ENCODE assay signal across 11 cellular contexts in the genomic region with DNA sequence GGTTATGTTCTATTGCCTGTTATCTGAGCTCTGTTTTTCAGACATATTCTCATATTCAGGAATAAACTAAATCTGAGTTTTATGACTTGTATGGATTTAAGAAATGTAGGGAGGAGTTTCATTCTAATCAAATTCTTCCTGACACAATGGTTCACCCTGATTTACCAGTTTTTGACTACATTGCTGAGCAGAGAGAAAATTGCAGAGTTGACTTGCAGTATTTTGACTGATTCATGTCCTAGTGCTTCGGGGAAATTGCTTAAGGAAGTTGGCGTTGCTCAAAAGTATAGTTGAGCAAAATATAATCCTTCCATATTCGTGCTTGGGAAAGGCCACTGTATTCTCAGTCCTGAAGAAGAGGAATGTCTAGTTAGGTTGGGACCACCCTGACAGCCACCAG. TPM values are rescaled to one million over a fixed set of nuclear protein-coding genes. Genes with fewer than 3 reads are reported as not detected.
DNase-seq lines count a peak whose midpoint lies in the region; ATAC-seq, FAIRE-seq and TF ChIP-seq lines count a peak whose summit lies in the region.
"Had no signal": no experiment of that assay in that cellular context is flagged by ENCODE, and none has a peak within 500 bp of the region (broad histone marks: within the 10 kb centered on the region; RNA-seq: fewer than 3 reads in every experiment).

No MANE protein-coding gene starts in this region.

- peaks cover 44% of the 10 kb centered on the region for H3K79me2 ChIP-seq in PC-3 (ENCODE audit: low read length)

- H3K9me3 ChIP-seq in PC-3 (ENCODE audit: low read length) (no peaks in the 10 kb centered on the region), esophagus muscularis mucosa (no peaks in the 10 kb centered on the region), skeletal muscle satellite cell (replicated peaks; ENCODE audit: low read length) (no peaks in the 10 kb centered on the region)

- H3K27ac ChIP-seq in PC-3 (ENCODE audit: low read length), result no peak overlapping the region
- H3K27ac ChIP-seq in esophagus muscularis mucosa (replicated peaks in 1 of 4), result peak overlapping the region in 3 of 4 donors; percentile 90 to 98 (median 96)

- peak; percentile 43 for FAIRE-seq in H54 (lab: Jason Lieb, UNC)
- FAIRE-seq: TTC549, urothelium cell line had no signal

- H3K36me3 ChIP-seq in PC-3 (ENCODE audit: low read depth, low read length), result peaks cover 8% of the 10 kb centered on the region; the same call in 1 of the 2 replicates
- H3K36me3 ChIP-seq in esophagus muscularis mucosa, result peaks cover 0 to 8% (median 0%) of the 10 kb centered on the region in 4 donors
- no peaks in the 10 kb centered on the region for H3K36me3 ChIP-seq in skeletal muscle satellite cell (ENCODE audit: insufficient read depth, low read length)

- H3K27me3 ChIP-seq in PC-3 (ENCODE audit: low read length) (no peaks in the 10 kb centered on the region), esophagus muscularis mucosa (no peaks in the 10 kb centered on the region), skeletal muscle satellite cell (ENCODE audit: control insufficient read depth, insufficient read depth, low read length) (no peaks in the 10 kb centered on the region)

- no peak for TF ChIP-seq CTCF in PC-3 (conservative IDR thresholded peaks at IDR 0.05; ENCODE audit: low read depth, low read length)
- TF ChIP-seq CTCF in esophagus muscularis mucosa (IDR thresholded peaks at IDR 0.05), result no peak

- WGBS in esophagus muscularis mucosa, result 94% methylated on average over 3 of the region's 3 CpGs

- DNase-seq in H54 (ENCODE audit: insufficient read length, low spot score), result no peak
- peak; percentile 14 for DNase-seq in PC-3
- no peak for DNase-seq in esophagus muscularis mucosa (ENCODE audit: extremely low spot score)
- no peak for DNase-seq in T1000 (lab: John Stamatoyannopoulos, UW)
- DNase-seq in EL, result no peak
- DNase-seq: cerebellar nuclear complex, NCI-H2227 treated with DMSO at 0.1 percent for 48 hours had no signal

- H3K4me1 ChIP-seq in PC-3 (ENCODE audit: insufficient read depth, low read length), result peaks cover 23% of the 10 kb centered on the region
- peaks cover 19 to 33% (median 32%) of the 10 kb centered on the region in 4 donors for H3K4me1 ChIP-seq in esophagus muscularis mucosa
- H3K4me1 ChIP-seq in skeletal muscle satellite cell (ENCODE audit: control insufficient read depth, insufficient read depth, low read length), result peaks cover 19% of the 10 kb centered on the region

- intact Hi-C loops in PC-3 (cut with micrococcal nuclease), result no loop called here
- intact Hi-C loops in esophagus muscularis mucosa (cut with DNase I), result loop anchor here (5.0 to 10.0 kb wide), 2 partner anchors 50 to 77 kb away; partner anchors contain the start of genes IRAK4 and PUS7L

- H3K9me2 ChIP-seq in PC-3 (replicated peaks; ENCODE audit: low read length), result no peaks in the 10 kb centered on the region

- peak overlapping the region; percentile 96 for H3K4me2 ChIP-seq in PC-3 (ENCODE audit: low read length)
- peak overlapping the region; percentile 97 for H3K4me2 ChIP-seq in skeletal muscle satellite cell (ENCODE audit: low read length)

- no TSS peak for BruUV-seq in PC-3 (replicated peaks; lab: Mats Ljungman, UMichigan)

- H2AFZ ChIP-seq in PC-3 (ENCODE audit: low read length), result no peak overlapping the region

- H3K9ac ChIP-seq in PC-3 (ENCODE audit: low read length) (no peak overlapping the region), skeletal muscle satellite cell (ENCODE audit: low read depth, low read length) (peak overlapping the region; percentile 98)

- peak overlapping the region; percentile 91; the same call in 1 of the 2 replicates for H3K4me3 ChIP-seq in PC-3 (ENCODE audit: low read length)
- H3K4me3 ChIP-seq in esophagus muscularis mucosa, result no peak overlapping the region
- H3K4me3 ChIP-seq in skeletal muscle satellite cell (ENCODE audit: low read length), result no peak overlapping the region

- H4K20me1 ChIP-seq in PC-3 (ENCODE audit: low read length), result peaks cover 23% of the 10 kb centered on the region; the same call in 1 of the 2 replicates

- TF ChIP-seq POLR2A in H54 (IDR thresholded peaks at IDR 0.05; ENCODE audit: low read depth, low read length), result no peak
- no peak for TF ChIP-seq POLR2A in esophagus muscularis mucosa (IDR thresholded peaks at IDR 0.05; ENCODE audit: low read depth)

- POLR2A ChIA-PET in PC-3 (lab: Charles Lee; ENCODE audit: unreplicated experiment), result interaction anchor here (0.6 kb wide), 2 partner anchors 10 to 70 kb away, joined by 3 to 5 read pairs; no protein-coding TSS in a partner anchor

- ATAC-seq in PC-3 (no peak), GM18861 (IDR thresholded peaks at IDR 0.05; ENCODE audit: unreplicated experiment) (no peak)

- CTCF ChIA-PET in PC-3 (lab: Charles Lee), result no interaction called here

- no peaks in the 10 kb centered on the region for H3F3A ChIP-seq in PC-3 (ENCODE audit: low read length, unreplicated experiment)

- no peak for TF ChIP-seq EP300 in esophagus muscularis mucosa (IDR thresholded peaks at IDR 0.05)

RNA-seq across cellular contexts. Expression of gene TWF1, which starts 1.2 kb away (rescaled TPM):
- total RNA-seq in PC-3 (2014; rRNA removed) (167 and 226 TPM in 2 replicates), esophagus muscularis mucosa (100 to 1,000 TPM in 1 of 4 donors, 10 to 100 TPM in 3; 94.7 to 105 (median 97.3) TPM)
- 177 and 193 TPM in 2 replicates for total RNA-seq in skeletal muscle satellite cell (2012; rRNA removed)

RNA-seq across cellular contexts. Expression of gene TMEM117, which starts 28.5 kb away (rescaled TPM):
- 7.9 and 9.0 TPM in 2 replicates for total RNA-seq in PC-3 (2014; rRNA removed)
- total RNA-seq in esophagus muscularis mucosa, result 10 to 100 TPM; 11.2 to 18.7 (median 12.8) TPM
- total RNA-seq in skeletal muscle satellite cell (2012; rRNA removed), result 3.0 and 5.9 TPM in 2 replicates

RNA-seq across cellular contexts. Expression of gene IRAK4, which starts 48.6 kb away (rescaled TPM):
- total RNA-seq in PC-3 (2014; rRNA removed), result 5.6 and 8.9 TPM in 2 replicates
- total RNA-seq in esophagus muscularis mucosa, result 10 to 100 TPM; 13.6 to 24.0 (median 20.6) TPM
- 15.5 and 15.7 TPM in 2 replicates for total RNA-seq in skeletal muscle satellite cell (2012; rRNA removed)

RNA-seq across cellular contexts. Expression of gene PUS7L, which starts 48.8 kb away (rescaled TPM):
- total RNA-seq in PC-3 (2014; rRNA removed) (9.1 and 14.6 TPM in 2 replicates), esophagus muscularis mucosa (1 to 10 TPM; 5.2 to 8.7 (median 6.7) TPM)
- 31.9 and 32.1 TPM in 2 replicates for total RNA-seq in skeletal muscle satellite cell (2012; rRNA removed)
